8 cellular contexts compared by ENCODE assay signal in genomic region chr2:68387408-68388350, GRCh38. TPM values are rescaled to one million over a fixed set of nuclear protein-coding genes. Genes with fewer than 3 reads are reported as not detected.
DNase-seq lines count a peak whose midpoint lies in the region; ATAC-seq, FAIRE-seq and TF ChIP-seq lines count a peak whose summit lies in the region.

No MANE protein-coding gene starts in this region.

- BruUV-seq in K562 (replicated peaks; lab: Mats Ljungman, UMichigan): no TSS peak
- BruUV-seq in HepG2 (replicated peaks; lab: Mats Ljungman, UMichigan): no TSS peak

- CTCF ChIA-PET in K562 (lab: Yijun Ruan, JAX; ENCODE audit: low intra/inter-chr PET ratio): no interaction called here
- CTCF ChIA-PET in HepG2 (lab: Yijun Ruan, JAX; ENCODE audit: low intra/inter-chr PET ratio, low total read pairs): no interaction called here

- H3K36me3 ChIP-seq in DOHH2 (ENCODE audit: control insufficient read depth, low read length): peaks cover 67% of the 10 kb centered on the region
- H3K36me3 ChIP-seq in K562 (ENCODE audit: control insufficient read depth, insufficient read depth, low read length): no peaks in the 10 kb centered on the region
- no peaks in the 10 kb centered on the region for H3K36me3 ChIP-seq in HepG2 (replicated peaks in 1 of 2; ENCODE audit: control insufficient read depth in 1 of 2, insufficient read depth in 2 of 2, low read length in 2 of 2)

- 13% methylated on average over 5 of the region's 5 CpGs for WGBS in K562 (ENCODE audit: insufficient coverage, low coverage, missing lambda C conversion rate)
- 1% methylated on average over 5 of the region's 5 CpGs for WGBS in HepG2 (ENCODE audit: low lambda C conversion rate)

- intact Hi-C loops in K562 (cut with micrococcal nuclease) (no loop called here), HepG2 (cut with micrococcal nuclease; ENCODE audit: unreplicated experiment) (no loop called here)

- no peaks in the 10 kb centered on the region for H3K9me2 ChIP-seq in DOHH2 (replicated peaks; ENCODE audit: control insufficient read depth, low read length)

- FAIRE-seq in K562 (lab: Jason Lieb, UNC): no peak
- no peak for FAIRE-seq in HepG2 (lab: Jason Lieb, UNC)

- H3K4me1 ChIP-seq in DOHH2 (ENCODE audit: control insufficient read depth, low read length) (peaks cover 77% of the 10 kb centered on the region), K562 (replicated peaks in 1 of 2; ENCODE audit: control insufficient read depth in 2 of 2, insufficient read depth in 2 of 2, low read length in 2 of 2) (peaks cover 5 to 29% of the 10 kb centered on the region in 2 experiments; a peak in 4 of 5 replicates), HepG2 (ENCODE audit: insufficient read depth, low read length) (0 out of 2 replicates have a peak, but pooled peaks cover 5% of the 10 kb centered on the region)

- POLR2A ChIA-PET in K562 (lab: Yijun Ruan, JAX): no interaction called here
- POLR2A ChIA-PET in HepG2 (lab: Yijun Ruan, JAX): no interaction called here

- H4K20me1 ChIP-seq in DOHH2 (ENCODE audit: control insufficient read depth, insufficient read depth, low read depth, low read length): no peaks in the 10 kb centered on the region
- no peaks in the 10 kb centered on the region for H4K20me1 ChIP-seq in K562 (replicated peaks; ENCODE audit: control insufficient read depth, insufficient read depth, low read length)
- no peaks in the 10 kb centered on the region for H4K20me1 ChIP-seq in HepG2 (ENCODE audit: insufficient read depth, low read length)

- H3K27me3 ChIP-seq in DOHH2 (ENCODE audit: control insufficient read depth, low read length): no peaks in the 10 kb centered on the region
- H3K27me3 ChIP-seq in K562 (ENCODE audit: control insufficient read depth in 2 of 2, insufficient read depth in 2 of 2, low read length in 2 of 2): 0 out of 5 replicates have a peak, but pooled peaks cover 0 to 5% of the 10 kb centered on the region in 2 experiments
- peaks cover 0 to 9% of the 10 kb centered on the region in 2 experiments; a peak in 1 of 5 replicates for H3K27me3 ChIP-seq in HepG2 (ENCODE audit: control insufficient read depth in 1 of 2, insufficient read depth in 2 of 2, low read length in 2 of 2)

- peaks cover 24% of the 10 kb centered on the region for H3F3A ChIP-seq in DOHH2 (ENCODE audit: control insufficient read depth, insufficient read depth)

- TF ChIP-seq RAD21 in K562 (CRISPR knock-in tag; conservative IDR thresholded peaks at IDR 0.05 in 1 of 2, IDR thresholded peaks at IDR 0.05 in 1 of 2): no peak
- TF ChIP-seq RAD21 in HepG2 (CRISPR knock-in tag; IDR thresholded peaks at IDR 0.05): no peak

- H3K79me2 ChIP-seq in DOHH2 (ENCODE audit: control insufficient read depth, low read length): no peaks in the 10 kb centered on the region
- H3K79me2 ChIP-seq in K562 (ENCODE audit: control insufficient read depth, insufficient read depth, low read length): no peaks in the 10 kb centered on the region
- no peaks in the 10 kb centered on the region for H3K79me2 ChIP-seq in HepG2 (ENCODE audit: insufficient read depth, low read length)

- DNase-seq in GM20000 (ENCODE audit: low spot score): peak; percentile 61
- no peak for DNase-seq in K562 (ENCODE audit: extremely low read depth in 1 of 4, low spot score in 3 of 4)
- no peak for DNase-seq in NCI-H2171 (lab: John Stamatoyannopoulos, UW)
- DNase-seq in HepG2 (ENCODE audit: low spot score): no peak
- no peak for DNase-seq in NCI-H1417 treated with DMSO at 0.1 percent for 48 hours (lab: John Stamatoyannopoulos, UW)

- in situ Hi-C loops in K562 (cut with MboI) (no loop called here), HepG2 (cut with HindIII; ENCODE audit: extremely low pct_ligation_motif_present, low pct_unique_long_range_greater_than_20kb) (no loop called here)

- H3K9me3 ChIP-seq in DOHH2 (ENCODE audit: control insufficient read depth, insufficient read depth, low read length): no peaks in the 10 kb centered on the region
- H3K9me3 ChIP-seq in K562 (replicated peaks; ENCODE audit: control insufficient read depth, insufficient read depth, low read depth, low read length): no peaks in the 10 kb centered on the region
- no peaks in the 10 kb centered on the region for H3K9me3 ChIP-seq in HepG2 (ENCODE audit: low read length)

- H3K4me2 ChIP-seq in DOHH2 (ENCODE audit: low read length) (peak overlapping the region; percentile 60), K562 (ENCODE audit: insufficient read depth, low read length) (no peak overlapping the region), HepG2 (ENCODE audit: low read depth, low read length) (no peak overlapping the region)

- H3K9me1 ChIP-seq in K562 (ENCODE audit: control insufficient read depth, insufficient read depth, low read length): no peaks in the 10 kb centered on the region

- peak overlapping the region; percentile 47 for H3K4me3 ChIP-seq in DOHH2 (ENCODE audit: low read length)
- H3K4me3 ChIP-seq in K562: no peak overlapping the region
- no peak overlapping the region for H3K4me3 ChIP-seq in HepG2 (replicated peaks in 1 of 3; ENCODE audit: insufficient read depth in 1 of 3, low read depth in 2 of 3, low read length in 3 of 3)

- TF ChIP-seq EP300 in K562 (IDR thresholded peaks at IDR 0.05; ENCODE audit: low read length) (no peak), HepG2 (IDR thresholded peaks at IDR 0.05; ENCODE audit: low read depth in 2 of 2, low read length in 2 of 2) (no peak), HepG2 (CRISPR knock-in tag; IDR thresholded peaks at IDR 0.05; ENCODE audit: borderline replicate concordance) (no peak)

- no peak overlapping the region for H3K9ac ChIP-seq in K562 (ENCODE audit: insufficient read depth in 1 of 2, low read depth in 2 of 2, low read length in 2 of 2)
- H3K9ac ChIP-seq in HepG2 (ENCODE audit: insufficient read depth, low read depth, low read length): no peak overlapping the region

- H3K27ac ChIP-seq in DOHH2 (ENCODE audit: low read depth, low read length): peak overlapping the region; percentile 82
- no peak overlapping the region for H3K27ac ChIP-seq in K562 (ENCODE audit: extremely low read depth, low read depth, low read length)
- H3K27ac ChIP-seq in HepG2 (ENCODE audit: extremely low read length, insufficient read depth, low read length): no peak overlapping the region

- TF ChIP-seq CTCF in DOHH2 (IDR thresholded peaks at IDR 0.05; ENCODE audit: low read depth, low read length, poor library complexity, severe bottlenecking) (peak; percentile 29), GM20000 (IDR thresholded peaks at IDR 0.05; ENCODE audit: extremely low read depth, missing control alignments) (no peak), K562 (IDR thresholded peaks at IDR 0.05 in 2 of 3, conservative IDR thresholded peaks at IDR 0.05 in 1 of 3; ENCODE audit: insufficient read depth in 2 of 3, low read depth in 1 of 3, low read length in 3 of 3) (no peak), HepG2 (CRISPR knock-in tag; IDR thresholded peaks at IDR 0.05) (no peak)

- H2AFZ ChIP-seq in K562 (ENCODE audit: low read depth, low read length): peak overlapping the region; percentile 20; the same call in 1 of the 2 replicates
- H2AFZ ChIP-seq in HepG2 (ENCODE audit: low read length): no peak overlapping the region

- ATAC-seq in HG03558 (IDR thresholded peaks at IDR 0.05; ENCODE audit: extremely low read depth, unreplicated experiment) (peak; percentile 40), K562 (no peak), HepG2 (no peak), SK-N-SH treated with all-trans-retinoic acid at 6 μM for 48 hours (no peak)

- TF ChIP-seq POLR2A in K562 (conservative IDR thresholded peaks at IDR 0.05) (no peak), HepG2 (IDR thresholded peaks at IDR 0.05; ENCODE audit: insufficient read depth in 1 of 2, low read depth in 2 of 2, low read length in 2 of 2) (no peak)

RNA-seq across cellular contexts. Expression of gene PLEK, which starts 22.6 kb away (rescaled TPM):
- total RNA-seq in K562 (2011; cell fraction: chromatin; rRNA removed; ENCODE audit: low replicate concordance): not detected in 2 replicates
- total RNA-seq in K562 (2011; cell fraction: nucleolus; rRNA removed): not detected in 2 replicates
- total RNA-seq in K562 (2011; cell fraction: nucleoplasm; rRNA removed): not detected in 2 replicates
- total RNA-seq in K562 (2014; rRNA removed) (0.12 and 0.27 TPM in 2 replicates), K562 (2014; rRNA removed; fragmentation: Illumina TruSeq; extraction: Trizol) (0.22 and 0.36 TPM in 2 replicates), K562 (2015; rRNA removed; fragmentation: Illumina TruSeq; extraction: Trizol) (1.2 and 1.3 TPM in 2 replicates), K562 (2021) (0.33 and 0.56 TPM in 2 replicates), HepG2 (2016; rRNA removed; fragmentation: Illumina TruSeq; extraction: Trizol) (not detected in 2 replicates)
- polyA plus RNA-seq in K562 (2011; rRNA removed) (0.14 TPM in 1 of 2 replicates, not detected in the other), K562 (2014; fragmentation: Illumina TruSeq; extraction: Trizol) (0.36 and 0.43 TPM in 2 replicates), K562 (2014; fragmentation: Nextera tagmentation; extraction: Ambion mirVana) (under 1 TPM; 0.49 to 0.55 TPM), K562 (2014; rRNA removed) (0.11 and 0.66 TPM in 2 replicates), HepG2 (2011; rRNA removed) (0.05 TPM in 1 of 2 replicates, not detected in the other)
- polyA plus RNA-seq in K562 (2011; cell fraction: cytosol; rRNA removed): 0.04 TPM in 2 replicates
- polyA plus RNA-seq in K562 (2011; cell fraction: nucleus; rRNA removed): 0.14 TPM in 2 replicates
- polyA plus RNA-seq in K562 (2012): 0.46 and 3.3 TPM in 2 replicates
- polyA minus RNA-seq in K562 (2011; rRNA and poly(A)+ RNA removed): 0.06 and 0.07 TPM in 2 replicates
- not detected in 2 replicates for polyA minus RNA-seq in K562 (2011; cell fraction: cytosol; rRNA and poly(A)+ RNA removed)
- polyA minus RNA-seq in K562 (2011; cell fraction: nucleus; rRNA and poly(A)+ RNA removed): not detected in 2 replicates
- not detected in 2 replicates for total RNA-seq in HepG2 (2016; cell fraction: cytosol; rRNA removed; fragmentation: Illumina TruSeq; extraction: Trizol; ENCODE audit: low read depth)
- not detected in 2 replicates for total RNA-seq in HepG2 (2016; cell fraction: insoluble cytoplasmic fraction; rRNA removed; fragmentation: Illumina TruSeq; extraction: Trizol)
- total RNA-seq in HepG2 (2016; cell fraction: membrane; rRNA removed; fragmentation: Illumina TruSeq; extraction: Trizol): not detected in 2 replicates
- total RNA-seq in HepG2 (2016; cell fraction: nucleus; rRNA removed; fragmentation: Illumina TruSeq; extraction: Trizol): not detected in 2 replicates
- polyA plus RNA-seq in HepG2 (2011; cell fraction: cytosol; rRNA removed): 0.04 TPM in 2 replicates
- 0.12 TPM in 1 of 2 replicates, not detected in the other for polyA plus RNA-seq in HepG2 (2011; cell fraction: nucleus; rRNA removed)
- polyA plus RNA-seq in HepG2 (2012): not detected in 2 replicates
- not detected in 2 replicates for polyA plus RNA-seq in HepG2 (2016; cell fraction: cytosol; fragmentation: Illumina TruSeq; extraction: Trizol; ENCODE audit: low read depth)
- not detected in 2 replicates for polyA plus RNA-seq in HepG2 (2016; cell fraction: insoluble cytoplasmic fraction; fragmentation: Illumina TruSeq; extraction: Trizol; ENCODE audit: low read depth)
- polyA plus RNA-seq in HepG2 (2016; cell fraction: membrane; fragmentation: Illumina TruSeq; extraction: Trizol; ENCODE audit: low read depth): not detected in 2 replicates
- not detected in 2 replicates for polyA plus RNA-seq in HepG2 (2016; cell fraction: nucleus; fragmentation: Illumina TruSeq; extraction: Trizol; ENCODE audit: insufficient read depth, low read depth)
- 0.21 TPM in 1 of 2 replicates, not detected in the other for polyA minus RNA-seq in HepG2 (2011; rRNA and poly(A)+ RNA removed; ENCODE audit: low replicate concordance)
- polyA minus RNA-seq in HepG2 (2011; cell fraction: cytosol; rRNA and poly(A)+ RNA removed): not detected in 2 replicates
- not detected in 2 replicates for polyA minus RNA-seq in HepG2 (2011; cell fraction: nucleus; rRNA and poly(A)+ RNA removed)
